18 cellular contexts compared by ENCODE assay signal in genomic region chr6:3412779-3413500, GRCh38. TPM values are rescaled to one million over a fixed set of nuclear protein-coding genes. Genes with fewer than 3 reads are reported as not detected.
DNase-seq lines count a peak whose midpoint lies in the region; TF ChIP-seq lines count a peak whose summit lies in the region.
"Had no signal": no experiment of that assay in that cellular context is flagged by ENCODE, and none has a peak within 500 bp of the region (broad histone marks: within the 10 kb centered on the region; RNA-seq: fewer than 3 reads in every experiment).

No MANE protein-coding gene starts in this region.

- H3K27ac ChIP-seq in sigmoid colon = no peak overlapping the region
- H3K27ac ChIP-seq: RWPE1, SJCRH30 had no signal

- intact Hi-C loops in Caco-2 (cut with micrococcal nuclease; ENCODE audit: unreplicated experiment) (loop anchor here (5.0 kb wide), 1 partner anchor 109 kb away; no protein-coding TSS in a partner anchor), sigmoid colon (cut with DNase I) (no loop called here)

- TF ChIP-seq CTCF in Caco-2 (IDR thresholded peaks at IDR 0.05; ENCODE audit: insufficient read depth in 1 of 2, low read depth in 1 of 2, low read length in 1 of 2, severe bottlenecking in 1 of 2, unreplicated experiment in 1 of 2) = no peak
- TF ChIP-seq CTCF in endothelial cell (IDR thresholded peaks at IDR 0.05; ENCODE audit: unreplicated experiment) = no peak
- TF ChIP-seq CTCF in sigmoid colon (IDR thresholded peaks at IDR 0.05) = no peak

- CTCF ChIA-PET in Caco-2 (lab: Charles Lee) = no interaction called here

- no peak overlapping the region for H3K4me3 ChIP-seq in Caco-2 (ENCODE audit: low read depth, low read length)
- H3K4me3 ChIP-seq in sigmoid colon = no peak overlapping the region
- H3K4me3 ChIP-seq: BLaER1 treated with 17β-estradiol and CSF1 and Interleukin-3, amounts not matched to agents 10 nM and 100 nM; SJCRH30 had no signal

- H3K36me3 ChIP-seq in Caco-2 (ENCODE audit: control insufficient read depth, insufficient read depth, low read length) (0 out of 2 replicates have a peak, but pooled peaks cover 3% of the 10 kb centered on the region), sigmoid colon (peaks cover 0 to 16% (median 0%) of the 10 kb centered on the region in 4 donors)
- H3K36me3 ChIP-seq: BLaER1 treated with 17β-estradiol and CSF1 and Interleukin-3, amounts not matched to agents 10 nM and 100 nM; SJCRH30 had no signal

- H3K27me3 Mint-ChIP-seq in Caco-2 (ENCODE audit: insufficient read depth, unreplicated experiment) (no peaks in the 10 kb centered on the region), endothelial cell (ENCODE audit: unreplicated experiment) (no peaks in the 10 kb centered on the region)

- DNase-seq in Caco-2 (no peak), NCI-H510A (lab: John Stamatoyannopoulos, UW) (peak; percentile 23), endothelial cell (ENCODE audit: low spot score) (no peak), sigmoid colon (peak; percentile 40), cortex of kidney (lab: John Stamatoyannopoulos, UW) (no peak), GDM1 (lab: John Stamatoyannopoulos, UW) (no peak)
- DNase-seq in activated CD8-positive, alpha-beta memory T cell treated with anti-CD3 and anti-CD28 coated beads, Interleukin-2, amount 50 U/mL, for 4 hours = no peak
- DNase-seq: GOT3, Kasumi-1, MM.1S, NCI-H1105 treated with DMSO at 0.1 percent for 48 hours, NCI-H1694 treated with DMSO at 0.1 percent for 48 hours, NCI-H446, NCI-H82, PC-3, SJCRH30 had no signal

- H3K9me3 ChIP-seq in Caco-2 (no peaks in the 10 kb centered on the region), sigmoid colon (no peaks in the 10 kb centered on the region)
- H3K9me3 ChIP-seq: BLaER1 treated with 17β-estradiol and CSF1 and Interleukin-3, amounts not matched to agents 10 nM and 100 nM; SJCRH30 had no signal

- WGBS in sigmoid colon, 2 donors = 74 to 75% methylated on average over 8 of the region's 8 CpGs

- POLR2A ChIA-PET in Caco-2 (lab: Charles Lee) = no interaction called here

- peak overlapping the region; percentile 57 for H3K27ac Mint-ChIP-seq in Caco-2 (ENCODE audit: unreplicated experiment)
- no peak overlapping the region for H3K27ac Mint-ChIP-seq in endothelial cell (ENCODE audit: unreplicated experiment)

- no TSS peak for BruUV-seq in Caco-2 (replicated peaks; lab: Mats Ljungman, UMichigan)

- H3K36me3 Mint-ChIP-seq in Caco-2 (ENCODE audit: insufficient read depth, unreplicated experiment) = peaks cover 59% of the 10 kb centered on the region
- peaks cover 42% of the 10 kb centered on the region for H3K36me3 Mint-ChIP-seq in endothelial cell (ENCODE audit: low read depth, unreplicated experiment)

- no peak for TF ChIP-seq POLR2A in sigmoid colon (IDR thresholded peaks at IDR 0.05)

- H3K4me1 ChIP-seq in Caco-2 = peaks cover 94% of the 10 kb centered on the region
- H3K4me1 ChIP-seq in sigmoid colon = no peaks in the 10 kb centered on the region
- H3K4me1 ChIP-seq: SJCRH30 had no signal

- H3K27me3 ChIP-seq in Caco-2 (replicated peaks; ENCODE audit: control insufficient read depth, insufficient read depth, low read length) (no peaks in the 10 kb centered on the region), sigmoid colon (no peaks in the 10 kb centered on the region)
- H3K27me3 ChIP-seq: BLaER1 treated with 17β-estradiol and CSF1 and Interleukin-3, amounts not matched to agents 10 nM and 100 nM; SJCRH30 had no signal

- H3K4me3 Mint-ChIP-seq in Caco-2 (ENCODE audit: unreplicated experiment) (no peak overlapping the region), endothelial cell (ENCODE audit: unreplicated experiment) (peak overlapping the region; percentile 43)

- H3K4me1 Mint-ChIP-seq in Caco-2 (ENCODE audit: low read depth, unreplicated experiment) (peaks cover 54% of the 10 kb centered on the region), endothelial cell (ENCODE audit: unreplicated experiment) (peaks cover 11% of the 10 kb centered on the region)

- TF ChIP-seq EP300 in sigmoid colon (IDR thresholded peaks at IDR 0.05) = no peak

- H3K9me3 Mint-ChIP-seq in Caco-2 (ENCODE audit: unreplicated experiment) (no peaks in the 10 kb centered on the region), endothelial cell (ENCODE audit: unreplicated experiment) (no peaks in the 10 kb centered on the region)

RNA-seq across cellular contexts. Expression of gene SLC22A23, which starts 43.9 kb away (rescaled TPM):
- total RNA-seq in Caco-2 (2022) = 44.9 and 45.5 TPM in 2 replicates
- 72.7 TPM for total RNA-seq in endothelial cell (ENCODE audit: unreplicated experiment)
- total RNA-seq in sigmoid colon = 10 to 100 TPM in 2 of 4 donors, 1 to 10 TPM in 2; 8.1 to 16.9 (median 10.7) TPM
- polyA plus RNA-seq in sigmoid colon = 10 to 100 TPM; 12.0 to 18.7 (median 13.9) TPM

Comparison
In these comparisons a context has a peak if more than half of its experiments do, and no peak if none do; other contexts are left out.
1. DNase-seq: peak in NCI-H510A (single experiment) and sigmoid colon (single experiment); none in Caco-2 (0 of 2), endothelial cell (single experiment), cortex of kidney (single experiment), activated CD8-positive, alpha-beta memory T cell treated with anti-CD3 and anti-CD28 coated beads, Interleukin-2, amount 50 U/mL, for 4 hours (single experiment) and GDM1 (single experiment).